34 cellular contexts compared by ENCODE assay signal in genomic region chr13:59730026-59730425, GRCh38.
"Had no signal": no experiment of that assay in that cellular context is flagged by ENCODE, and none has a peak within 500 bp of the region (broad histone marks: within the 10 kb centered on the region; RNA-seq: fewer than 3 reads in every experiment).

No MANE protein-coding gene starts in this region.

- H3K4me3 ChIP-seq: ascending aorta, MG63, Peyer's patch, SJSA1 had no signal

- H3K4me2 ChIP-seq: SK-N-SH had no signal

- DNase-seq: activated CD4-positive, alpha-beta T cell treated with anti-CD3 and anti-CD28 coated beads for 36 hours; activated CD4-positive, alpha-beta T cell treated with anti-CD3 and anti-CD28 coated beads, Interleukin-2, amount 10 ng/mL, durations not matched to agents 7 days and 5 days; activated CD4-positive, alpha-beta T cell treated with anti-CD3 and anti-CD28 coated beads, Interleukin-2, amount 50 U/mL, for 48 hours; activated CD8-positive, alpha-beta T cell treated with anti-CD3 and anti-CD28 coated beads, Interleukin-2, amount 10 ng/mL, durations not matched to agents 7 days and 5 days; activated gamma-delta T cell; activated naive CD4-positive, alpha-beta T cell treated with Interleukin-2 at 50 U/mL for 16 hours; activated naive CD8-positive, alpha-beta T cell treated with anti-CD3 and anti-CD28 coated beads, Interleukin-2, amount 10 ng/mL, durations not matched to agents 7 days and 5 days; activated T-cell treated with anti-CD3 and anti-CD28 coated beads, Interleukin-2, amount 50 U/mL, for 24 hours; amygdala; Karpas-422; KBM-7; MG63; NCI-H1048; NCI-H1105 treated with DMSO at 0.1 percent for 48 hours; NCI-H1436 treated with DMSO at 0.1 percent for 48 hours; NCI-H1694 treated with DMSO at 0.1 percent for 48 hours; NCI-H2029; NCI-H345; NCI-H524 treated with DMSO at 0.1 percent for 48 hours; NK-92 treated with Interleukin-12 subunit alpha and Interleukin-12 subunit beta, amount 100 ng/mL, for 24 hours; PC-3; Peyer's patch; RPMI8226; SHP77 treated with DMSO at 0.1 percent for 48 hours had no signal

- H3K27ac ChIP-seq: ascending aorta, Peyer's patch, SJSA1 had no signal

- H3K27me3 Mint-ChIP-seq: activated CD4-positive, alpha-beta T cell treated with anti-CD3 and anti-CD28 coated beads for 36 hours; activated CD4-positive, alpha-beta T cell treated with anti-CD3 and anti-CD28 coated beads, Interleukin-2, amount 10 ng/mL, durations not matched to agents 7 days and 5 days; activated naive CD4-positive, alpha-beta T cell treated with anti-CD3 and anti-CD28 coated beads, Interleukin-2, amount 50 U/mL, for 24 hours; activated naive CD8-positive, alpha-beta T cell treated with anti-CD3 and anti-CD28 coated beads, Interleukin-2, amount 10 ng/mL, durations not matched to agents 7 days and 5 days; activated T-cell treated with anti-CD3 and anti-CD28 coated beads, Interleukin-2, amount 50 U/mL, for 24 hours; IgD-negative memory B cell had no signal

- H3K36me3 Mint-ChIP-seq: activated naive CD4-positive, alpha-beta T cell treated with anti-CD3 and anti-CD28 coated beads, Interleukin-2, amount 50 U/mL, for 24 hours; activated naive CD8-positive, alpha-beta T cell treated with anti-CD3 and anti-CD28 coated beads, Interleukin-2, amount 10 ng/mL, durations not matched to agents 7 days and 5 days; IgD-negative memory B cell; WTC11 had no signal

- H3K9ac ChIP-seq: SK-N-SH had no signal

- H3K4me1 Mint-ChIP-seq: activated CD4-positive, alpha-beta T cell treated with anti-CD3 and anti-CD28 coated beads for 36 hours; activated CD4-positive, alpha-beta T cell treated with anti-CD3 and anti-CD28 coated beads, Interleukin-2, amount 10 ng/mL, durations not matched to agents 7 days and 5 days; activated naive CD4-positive, alpha-beta T cell treated with anti-CD3 and anti-CD28 coated beads, Interleukin-2, amount 50 U/mL, for 24 hours; activated naive CD8-positive, alpha-beta T cell treated with anti-CD3 and anti-CD28 coated beads, Interleukin-2, amount 10 ng/mL, durations not matched to agents 7 days and 5 days; WTC11 had no signal

- H3K9me3 ChIP-seq: ascending aorta, MG63, Peyer's patch, SJSA1, SK-N-SH had no signal

- H3K36me3 ChIP-seq: ascending aorta, MG63, Peyer's patch, SJSA1 had no signal

- H3K27ac Mint-ChIP-seq: activated CD4-positive, alpha-beta T cell treated with anti-CD3 and anti-CD28 coated beads for 36 hours; activated CD4-positive, alpha-beta T cell treated with anti-CD3 and anti-CD28 coated beads, Interleukin-2, amount 10 ng/mL, durations not matched to agents 7 days and 5 days; activated CD8-positive, alpha-beta T cell treated with anti-CD3 and anti-CD28 coated beads, Interleukin-2, amount 10 ng/mL, durations not matched to agents 7 days and 5 days; activated naive CD4-positive, alpha-beta T cell treated with anti-CD3 and anti-CD28 coated beads, Interleukin-2, amount 50 U/mL, for 24 hours; activated naive CD8-positive, alpha-beta T cell treated with anti-CD3 and anti-CD28 coated beads, Interleukin-2, amount 10 ng/mL, durations not matched to agents 7 days and 5 days; activated T-cell treated with anti-CD3 and anti-CD28 coated beads, Interleukin-2, amount 50 U/mL, for 24 hours; activated T-helper 2 cell treated with anti-CD3 and anti-CD28 coated beads, Interferon-gamma antibody, Interleukin-2, Interleukin-4, amounts not matched to agents 10 μg/mL and 5 μg/mL and 100 μg/mL, durations not matched to agents 14 hours and 24 hours and 36 hours; IgD-negative memory B cell; T-helper 1 cell treated with Interleukin-12 subunit alpha and Interleukin-12 subunit beta and Interleukin-4 antibody, amounts not matched to agents 30 μg/mL and 1 μg/mL, for 36 hours; T-helper 2 cell treated with Interferon-gamma antibody and Interleukin-4, amounts not matched to agents 5 μg/mL and 100 μg/mL, for 36 hours; WTC11 had no signal

- H3K27me3 ChIP-seq: ascending aorta, MG63, Peyer's patch, SJSA1 had no signal

- H3K9me3 Mint-ChIP-seq: activated CD4-positive, alpha-beta T cell treated with anti-CD3 and anti-CD28 coated beads, Interleukin-2, amount 10 ng/mL, durations not matched to agents 7 days and 5 days; activated naive CD4-positive, alpha-beta T cell treated with anti-CD3 and anti-CD28 coated beads, Interleukin-2, amount 50 U/mL, for 24 hours; activated naive CD8-positive, alpha-beta T cell treated with anti-CD3 and anti-CD28 coated beads, Interleukin-2, amount 10 ng/mL, durations not matched to agents 7 days and 5 days; activated T-cell treated with anti-CD3 and anti-CD28 coated beads, Interleukin-2, amount 50 U/mL, for 24 hours; activated T-helper 2 cell treated with anti-CD3 and anti-CD28 coated beads, Interferon-gamma antibody, Interleukin-2, Interleukin-4, amounts not matched to agents 10 μg/mL and 5 μg/mL and 100 μg/mL, durations not matched to agents 14 hours and 24 hours and 36 hours; IgD-negative memory B cell; T-helper 1 cell treated with Interleukin-12 subunit alpha and Interleukin-12 subunit beta and Interleukin-4 antibody, amounts not matched to agents 30 μg/mL and 1 μg/mL, for 36 hours; T-helper 2 cell treated with Interferon-gamma antibody and Interleukin-4, amounts not matched to agents 5 μg/mL and 100 μg/mL, for 36 hours; WTC11 had no signal

- H3K4me1 ChIP-seq: Peyer's patch, SJSA1 had no signal

- ATAC-seq: activated CD4-positive, alpha-beta T cell treated with anti-CD3 and anti-CD28 coated beads for 36 hours; activated CD4-positive, CD25-positive, alpha-beta regulatory T cell treated with anti-CD3 and anti-CD28 coated beads, Interleukin-2, amount 50 U/mL, for 24 hours; activated CD8-positive, alpha-beta T cell treated with anti-CD3 and anti-CD28 coated beads, Interleukin-2, amount 10 ng/mL, durations not matched to agents 7 days and 5 days; PC-3; WTC11 had no signal

- H3K4me3 Mint-ChIP-seq: activated CD4-positive, alpha-beta T cell treated with anti-CD3 and anti-CD28 coated beads for 36 hours; activated CD4-positive, alpha-beta T cell treated with anti-CD3 and anti-CD28 coated beads, Interleukin-2, amount 10 ng/mL, durations not matched to agents 7 days and 5 days; activated CD8-positive, alpha-beta T cell treated with anti-CD3 and anti-CD28 coated beads, Interleukin-2, amount 10 ng/mL, durations not matched to agents 7 days and 5 days; activated naive CD4-positive, alpha-beta T cell treated with anti-CD3 and anti-CD28 coated beads, Interleukin-2, amount 50 U/mL, for 24 hours; activated naive CD8-positive, alpha-beta T cell treated with anti-CD3 and anti-CD28 coated beads, Interleukin-2, amount 10 ng/mL, durations not matched to agents 7 days and 5 days; activated T-cell treated with anti-CD3 and anti-CD28 coated beads, Interleukin-2, amount 50 U/mL, for 24 hours; IgD-negative memory B cell; T-helper 1 cell treated with Interleukin-12 subunit alpha and Interleukin-12 subunit beta and Interleukin-4 antibody, amounts not matched to agents 30 μg/mL and 1 μg/mL, for 36 hours; T-helper 2 cell treated with Interferon-gamma antibody and Interleukin-4, amounts not matched to agents 5 μg/mL and 100 μg/mL, for 36 hours; WTC11 had no signal

- H3K9me2 ChIP-seq: SK-N-SH had no signal
